16 cellular contexts compared by ENCODE assay signal in genomic region chr1:162904579-162904978, GRCh38. TPM values are rescaled to one million over a fixed set of nuclear protein-coding genes. Genes with fewer than 3 reads are reported as not detected.
DNase-seq lines count a peak whose midpoint lies in the region; ATAC-seq, FAIRE-seq and TF ChIP-seq lines count a peak whose summit lies in the region.
"Had no signal": no experiment of that assay in that cellular context is flagged by ENCODE, and none has a peak within 500 bp of the region (broad histone marks: within the 10 kb centered on the region; RNA-seq: fewer than 3 reads in every experiment).

No MANE protein-coding gene starts in this region.

- dilution Hi-C loops in IMR-90 (cut with HindIII; ENCODE audit: low sequenced_read_pairs, unreplicated experiment), result no loop called here

- H2AK5ac ChIP-seq in IMR-90 (ENCODE audit: low read depth, low read length), result peak overlapping the region; percentile 81
- no peak overlapping the region for H2AK5ac ChIP-seq in H1 (ENCODE audit: low read depth, low read length)

- H2AK9ac ChIP-seq in IMR-90 (replicated peaks; ENCODE audit: low read depth, low read length, poor library complexity), result peak overlapping the region; percentile 38

- peak overlapping the region; percentile 80 for H3K14ac ChIP-seq in IMR-90 (replicated peaks; ENCODE audit: low read depth, low read length)
- H3K14ac ChIP-seq in H1 (ENCODE audit: insufficient read length), result no peak overlapping the region

- H4K8ac ChIP-seq in IMR-90 (ENCODE audit: low read depth in 2 of 2, low read length in 2 of 2) (peak overlapping the region in 1 of 2 experiments; percentile 23; a peak in 3 of 4 replicates), H1 (ENCODE audit: extremely low read depth, insufficient read depth, low read length) (no peak overlapping the region)

- H3K36me3 Mint-ChIP-seq in activated naive CD8-positive, alpha-beta T cell treated with anti-CD3 and anti-CD28 coated beads for 36 hours, result no peaks in the 10 kb centered on the region
- H3K36me3 Mint-ChIP-seq: memory B cell had no signal

- H3K23ac ChIP-seq in IMR-90 (ENCODE audit: low read depth, low read length), result peak overlapping the region; percentile 54; the same call in 1 of the 2 replicates
- no peak overlapping the region for H3K23ac ChIP-seq in H1 (ENCODE audit: insufficient read length)

- WGBS in IMR-90 (ENCODE audit: extremely low coverage in 2 of 2, insufficient read length in 1 of 2), 2 experiments, result 40% methylated on average over 1 of the region's 4 CpGs; no CpG with 5 or more reads in 1 of the 2 experiments
- 88% methylated on average over 4 of the region's 4 CpGs; no CpG with 5 or more reads in 1 of the 2 experiments for WGBS in H1 (ENCODE audit: extremely low coverage in 1 of 2, insufficient coverage in 1 of 2, insufficient read length in 1 of 2, insufficient replicate concordance in 2 of 2, low coverage in 1 of 2, low lambda C conversion rate in 2 of 2, missing lambda C conversion rate in 1 of 2), 2 experiments

- H2BK5ac ChIP-seq in IMR-90 (ENCODE audit: low read depth, low read length, poor library complexity, severe bottlenecking) (peak overlapping the region; percentile 15), H1 (ENCODE audit: low read depth, low read length) (no peak overlapping the region)

- peaks cover 14% of the 10 kb centered on the region for H3K9me1 ChIP-seq in IMR-90 (ENCODE audit: insufficient read depth, low read length)

- H2AFZ ChIP-seq in ACC112 (ENCODE audit: low read length, unreplicated experiment) (no peak overlapping the region), IMR-90 (replicated peaks; ENCODE audit: low read length, poor library complexity) (peak overlapping the region; percentile 4), H1 (ENCODE audit: low read length) (peak overlapping the region; percentile 92)

- POLR2A ChIA-PET in IMR-90 (lab: Charles Lee; ENCODE audit: unreplicated experiment) (no interaction called here), H1 (lab: Charles Lee; ENCODE audit: partially characterized antibody) (no interaction called here)

- H2BK20ac ChIP-seq in IMR-90 (ENCODE audit: low read depth, low read length) (peak overlapping the region; percentile 75), H1 (ENCODE audit: low read length) (no peak overlapping the region)

- H3K4me1 Mint-ChIP-seq in activated naive CD8-positive, alpha-beta T cell treated with anti-CD3 and anti-CD28 coated beads for 36 hours, result no peaks in the 10 kb centered on the region
- H3K4me1 Mint-ChIP-seq: activated CD4-positive, alpha-beta T cell treated with anti-CD3 and anti-CD28 coated beads, Interleukin-2, amount 10 ng/mL, durations not matched to agents 7 days and 5 days; memory B cell had no signal

- CTCF ChIA-PET in IMR-90 (lab: Yijun Ruan, JAX) (interaction anchor here (1.0 kb wide), 1 partner anchor 12 kb away, joined by 4 read pairs; no protein-coding TSS in a partner anchor), H1 (lab: Charles Lee; ENCODE audit: partially characterized antibody) (interaction anchor here (0.7 to 2.1 kb wide), 5 partner anchors 10 to 412 kb away, joined by 3 to 8 read pairs (median 3); no protein-coding TSS in a partner anchor)

- no peak overlapping the region for H3K9ac ChIP-seq in IMR-90 (ENCODE audit: low read depth, low read length)
- no peak overlapping the region for H3K9ac ChIP-seq in H1 (replicated peaks in 1 of 4; ENCODE audit: extremely low read depth in 1 of 4, low read depth in 3 of 4, low read length in 3 of 4)

- H3K4me2 ChIP-seq in IMR-90 (ENCODE audit: low read depth, low read length) (no peak overlapping the region), H1 (ENCODE audit: insufficient read depth in 1 of 2, low read depth in 2 of 2, low read length in 2 of 2) (no peak overlapping the region)

- no peak for FAIRE-seq in H1 (lab: Jason Lieb, UNC)
- FAIRE-seq in GM12891 (lab: Jason Lieb, UNC), result no peak

- H3K9me3 ChIP-seq in IMR-90 (ENCODE audit: control insufficient read depth, insufficient read depth, low read length) (no peaks in the 10 kb centered on the region), H1 (ENCODE audit: insufficient read depth in 2 of 2, low read depth in 1 of 2, low read length in 1 of 2) (no peaks in the 10 kb centered on the region)

- H4K20me1 ChIP-seq in IMR-90 (ENCODE audit: insufficient read depth, low read length) (no peaks in the 10 kb centered on the region), H1 (replicated peaks in 1 of 2; ENCODE audit: control insufficient read depth in 1 of 2, insufficient read depth in 2 of 2, low read length in 2 of 2) (no peaks in the 10 kb centered on the region)

- H3K4me1 ChIP-seq in ACC112 (ENCODE audit: control insufficient read depth, insufficient read depth, low read length, unreplicated experiment), result peaks cover 63% of the 10 kb centered on the region
- H3K4me1 ChIP-seq in IMR-90 (ENCODE audit: control insufficient read depth, insufficient read depth, low read length), result peaks cover 11% of the 10 kb centered on the region
- H3K4me1 ChIP-seq in H1 (replicated peaks in 1 of 4; ENCODE audit: control insufficient read depth in 3 of 4, insufficient read depth in 4 of 4, low read length in 3 of 4), result no peaks in the 10 kb centered on the region

- no peaks in the 10 kb centered on the region for H3K9me3 Mint-ChIP-seq in activated naive CD8-positive, alpha-beta T cell treated with anti-CD3 and anti-CD28 coated beads for 36 hours
- H3K9me3 Mint-ChIP-seq: activated CD4-positive, alpha-beta T cell treated with anti-CD3 and anti-CD28 coated beads, Interleukin-2, amount 10 ng/mL, durations not matched to agents 7 days and 5 days; activated T-cell treated with anti-CD3 and anti-CD28 coated beads, Interleukin-2, amount 50 U/mL, for 72 hours; memory B cell had no signal

- TF ChIP-seq CTCF in IMR-90 (conservative IDR thresholded peaks at IDR 0.05; ENCODE audit: low read depth, low read length) (no peak), H1 (IDR thresholded peaks at IDR 0.05; ENCODE audit: control extremely low read depth in 1 of 3, insufficient read depth in 1 of 3, low read depth in 1 of 3, low read length in 3 of 3) (no peak)

- DNase-seq in IMR-90 (no peak), H1 (ENCODE audit: low read depth in 1 of 2, low spot score in 2 of 2) (no peak), kidney tubule cell (ENCODE audit: low spot score) (peak; percentile 91), GM12891 (ENCODE audit: insufficient read length, low spot score) (no peak), AG08396 (ENCODE audit: low spot score) (no peak)
- DNase-seq in activated naive CD8-positive, alpha-beta T cell treated with anti-CD3 and anti-CD28 coated beads for 36 hours, result no peak
- DNase-seq: activated CD4-positive, alpha-beta T cell treated with anti-CD3 and anti-CD28 coated beads, Interleukin-2, amount 10 ng/mL, durations not matched to agents 7 days and 5 days; activated T-cell treated with anti-CD3 and anti-CD28 coated beads, Interleukin-2, amount 50 U/mL, for 72 hours; amniotic stem cell; DND-41; NCI-H2029; NK-92 treated with Interleukin-12 subunit alpha and Interleukin-12 subunit beta, amount 100 ng/mL, for 24 hours; SHP77 treated with DMSO at 0.1 percent for 48 hours had no signal

- H3K56ac ChIP-seq in IMR-90 (ENCODE audit: extremely low read depth, insufficient read depth, low read length) (no peak overlapping the region), H1 (replicated peaks; ENCODE audit: insufficient read length, low read depth, low read length) (no peak overlapping the region)

- no peaks in the 10 kb centered on the region; the same call in 1 of the 2 replicates for H3K23me2 ChIP-seq in H1 (ENCODE audit: low read depth, low read length)

- H3K27ac ChIP-seq in ACC112 (ENCODE audit: low read depth, low read length) (peak overlapping the region; percentile 75; the same call in 1 of the 2 replicates), IMR-90 (ENCODE audit: insufficient read depth, low read length) (no peak overlapping the region), H1 (ENCODE audit: low read depth, low read length) (no peak overlapping the region)

- no peak overlapping the region for H3K4me3 ChIP-seq in ACC112 (ENCODE audit: low read depth, low read length)
- no peak overlapping the region for H3K4me3 ChIP-seq in IMR-90 (ENCODE audit: insufficient read depth, low read depth, low read length)
- no peak overlapping the region for H3K4me3 ChIP-seq in H1 (ENCODE audit: extremely low read depth in 1 of 4, insufficient read depth in 2 of 4, low read depth in 3 of 4, low read length in 4 of 4)

- no peaks in the 10 kb centered on the region for H3K27me3 ChIP-seq in ACC112 (ENCODE audit: insufficient read depth, low read length)
- H3K27me3 ChIP-seq in IMR-90 (ENCODE audit: control insufficient read depth, insufficient read depth, low read length), result no peaks in the 10 kb centered on the region
- no peaks in the 10 kb centered on the region for H3K27me3 ChIP-seq in H1 (replicated peaks in 1 of 4; ENCODE audit: control insufficient read depth in 3 of 4, extremely low read depth in 1 of 4, insufficient read depth in 3 of 4, low read length in 3 of 4)

- H4K91ac ChIP-seq in IMR-90 (ENCODE audit: insufficient read depth, low read depth, low read length) (peak overlapping the region; percentile 53), H1 (replicated peaks; ENCODE audit: insufficient read length, low read length) (no peak overlapping the region)

- no peak overlapping the region for H2BK12ac ChIP-seq in H1 (ENCODE audit: low read depth, low read length)

- no TSS peak for BruUV-seq in IMR-90 (replicated peaks; lab: Mats Ljungman, UMichigan)

- no peaks in the 10 kb centered on the region for H3K79me1 ChIP-seq in IMR-90 (ENCODE audit: low read depth in 1 of 2, low read length in 2 of 2)
- no peaks in the 10 kb centered on the region for H3K79me1 ChIP-seq in H1 (ENCODE audit: low read depth, low read length)

- TF ChIP-seq POLR2A in IMR-90 (IDR thresholded peaks at IDR 0.05; ENCODE audit: low read depth, low read length), result no peak
- no peak for TF ChIP-seq POLR2A in H1 (IDR thresholded peaks at IDR 0.05; ENCODE audit: control extremely low read depth in 1 of 2, low read depth in 2 of 2, low read length in 2 of 2)
- no peak for TF ChIP-seq POLR2A in GM12891 (IDR thresholded peaks at IDR 0.05; ENCODE audit: low read depth, low read length)

- H3K79me2 ChIP-seq in ACC112 (ENCODE audit: control insufficient read depth, insufficient read depth, low read length, unreplicated experiment) (no peaks in the 10 kb centered on the region), H1 (ENCODE audit: control insufficient read depth in 1 of 2, insufficient read depth in 2 of 2, low read length in 2 of 2) (no peaks in the 10 kb centered on the region)

- ATAC-seq in IMR-90 (ENCODE audit: low read depth) (no peak), GM19397 (IDR thresholded peaks at IDR 0.05; ENCODE audit: unreplicated experiment) (no peak)
- ATAC-seq: activated T-cell treated with anti-CD3 and anti-CD28 coated beads, Interleukin-2, amount 50 U/mL, for 72 hours had no signal

- H2BK120ac ChIP-seq in IMR-90 (ENCODE audit: low read depth, low read length), result peak overlapping the region; percentile 78
- no peak overlapping the region for H2BK120ac ChIP-seq in H1 (replicated peaks; ENCODE audit: low read depth, low read length)

- no peak overlapping the region for H3K4me3 Mint-ChIP-seq in activated naive CD8-positive, alpha-beta T cell treated with anti-CD3 and anti-CD28 coated beads for 36 hours
- H3K4me3 Mint-ChIP-seq: activated CD4-positive, alpha-beta T cell treated with anti-CD3 and anti-CD28 coated beads, Interleukin-2, amount 10 ng/mL, durations not matched to agents 7 days and 5 days; activated T-cell treated with anti-CD3 and anti-CD28 coated beads, Interleukin-2, amount 50 U/mL, for 72 hours; memory B cell had no signal

- intact Hi-C loops in IMR-90 (cut with micrococcal nuclease), result no loop called here

- H3K18ac ChIP-seq in IMR-90 (ENCODE audit: low read depth, low read length) (peak overlapping the region; percentile 55), H1 (ENCODE audit: extremely low read depth, low read length) (no peak overlapping the region)

- peaks cover 6% of the 10 kb centered on the region for H3K27me3 Mint-ChIP-seq in activated naive CD8-positive, alpha-beta T cell treated with anti-CD3 and anti-CD28 coated beads for 36 hours

- H3K27ac Mint-ChIP-seq in activated naive CD8-positive, alpha-beta T cell treated with anti-CD3 and anti-CD28 coated beads for 36 hours, result no peak overlapping the region
- H3K27ac Mint-ChIP-seq: activated CD4-positive, alpha-beta T cell treated with anti-CD3 and anti-CD28 coated beads, Interleukin-2, amount 10 ng/mL, durations not matched to agents 7 days and 5 days; activated T-cell treated with anti-CD3 and anti-CD28 coated beads, Interleukin-2, amount 50 U/mL, for 72 hours; memory B cell had no signal

- TF ChIP-seq RAD21 in IMR-90 (IDR thresholded peaks at IDR 0.05; ENCODE audit: low read length) (no peak), H1 (IDR thresholded peaks at IDR 0.05 in 1 of 2, conservative IDR thresholded peaks at IDR 0.05 in 1 of 2; ENCODE audit: low read depth in 2 of 2, low read length in 2 of 2) (no peak)

- H2BK15ac ChIP-seq in IMR-90 (ENCODE audit: low read depth, low read length) (peak overlapping the region; percentile 37; the same call in 2 of the 3 replicates), H1 (ENCODE audit: low read length) (no peak overlapping the region)

- peak overlapping the region; percentile 44 for H4K5ac ChIP-seq in IMR-90 (ENCODE audit: low read depth, low read length)
- no peak overlapping the region for H4K5ac ChIP-seq in H1 (ENCODE audit: insufficient read length, low read depth, low read length)

- peak overlapping the region; percentile 82 for H3K4ac ChIP-seq in IMR-90 (ENCODE audit: low read depth, low read length)
- no peak overlapping the region for H3K4ac ChIP-seq in H1 (replicated peaks; ENCODE audit: insufficient read length, low read depth, low read length)

- TF ChIP-seq EP300 in H1 (IDR thresholded peaks at IDR 0.05; ENCODE audit: borderline replicate concordance in 1 of 2, low read depth in 2 of 2, low read length in 2 of 2), result no peak

- H3K36me3 ChIP-seq in ACC112 (ENCODE audit: insufficient read depth, low read length) (no peaks in the 10 kb centered on the region), IMR-90 (ENCODE audit: control insufficient read depth, insufficient read depth, low read length) (no peaks in the 10 kb centered on the region), H1 (ENCODE audit: control insufficient read depth in 2 of 4, insufficient read depth in 4 of 4, low read length in 3 of 4) (no peaks in the 10 kb centered on the region)

- in situ Hi-C loops in IMR-90 (cut with MboI; ENCODE audit: low sequenced_read_pairs), result no loop called here

RNA-seq across cellular contexts. Expression of gene CCDC190, which starts 43.6 kb away (rescaled TPM):
- 0.28 and 0.36 TPM in 2 replicates for total RNA-seq in IMR-90 (2012; rRNA removed)
- polyA plus RNA-seq in IMR-90 (2012; rRNA removed), result 0.10 and 0.37 TPM in 2 replicates
- 0.03 TPM in 1 of 2 replicates, not detected in the other for polyA plus RNA-seq in IMR-90 (2012; cell fraction: cytosol; rRNA removed)
- 0.07 and 0.25 TPM in 2 replicates for polyA plus RNA-seq in IMR-90 (2012; cell fraction: nucleus; rRNA removed; ENCODE audit: low replicate concordance)
- total RNA-seq in H1 (2021; fragmentation: NEBNext Ultra II Directional; extraction: Animal tissue kit (Norgen Biotek cat#: 25700)), result not detected in 2 replicates
- not detected in 2 replicates for polyA plus RNA-seq in H1 (2011; rRNA removed)
- polyA plus RNA-seq in H1 (2011; cell fraction: cytosol; rRNA removed), result not detected
- not detected for polyA plus RNA-seq in H1 (2011; cell fraction: nucleus; rRNA removed)
- polyA plus RNA-seq in H1 (2012, experiment 1 of 2), result not detected in 4 replicates
- polyA plus RNA-seq in H1 (2012, experiment 2 of 2), result not detected
- not detected for polyA plus RNA-seq in H1 (2013, experiment 1 of 2)
- not detected for polyA plus RNA-seq in H1 (2013, experiment 2 of 2)
- not detected in 2 replicates for polyA minus RNA-seq in H1 (2011; rRNA and poly(A)+ RNA removed)
- polyA minus RNA-seq in H1 (2011; cell fraction: cytosol; rRNA and poly(A)+ RNA removed), result not detected
- not detected for polyA minus RNA-seq in H1 (2011; cell fraction: nucleus; rRNA and poly(A)+ RNA removed)
- polyA plus RNA-seq in GM12891 (2012; ENCODE audit: low read depth, missing spikeins), result not detected
- total RNA-seq in activated naive CD8-positive, alpha-beta T cell treated with anti-CD3 and anti-CD28 coated beads for 36 hours, result not detected
- total RNA-seq: activated CD4-positive, alpha-beta T cell treated with anti-CD3 and anti-CD28 coated beads, Interleukin-2, amount 10 ng/mL, durations not matched to agents 7 days and 5 days; activated T-cell treated with anti-CD3 and anti-CD28 coated beads, Interleukin-2, amount 50 U/mL, for 72 hours had no signal
